Comparison of ENCODE assay signal across 1 cellular context in genomic region chr4:152369903-152370296, GRCh38.
TF ChIP-seq lines count a peak whose summit lies in the region.

No MANE protein-coding gene starts in this region.

TF ChIP-seq in SK-N-SH, 30 proteins besides CTCF, POLR2A, EP300 and RAD21 (continued from another document):
- TF ChIP-seq REST (IDR thresholded peaks at IDR 0.05; ENCODE audit: low read depth, low read length) (no peak), ZBTB33 (IDR thresholded peaks at IDR 0.05; ENCODE audit: borderline replicate concordance, low read depth) (no peak), MEF2A (IDR thresholded peaks at IDR 0.05; ENCODE audit: borderline replicate concordance, low read depth) (no peak), USF2 (IDR thresholded peaks at IDR 0.05; ENCODE audit: borderline replicate concordance, low read depth, low read length) (no peak), CHD2 (IDR thresholded peaks at IDR 0.05; ENCODE audit: low read length, partially characterized antibody) (no peak)
TF ChIP-seq in SK-N-SH: peak in this region for 0.
